8 cellular contexts compared by ENCODE assay signal in the genomic region with DNA sequence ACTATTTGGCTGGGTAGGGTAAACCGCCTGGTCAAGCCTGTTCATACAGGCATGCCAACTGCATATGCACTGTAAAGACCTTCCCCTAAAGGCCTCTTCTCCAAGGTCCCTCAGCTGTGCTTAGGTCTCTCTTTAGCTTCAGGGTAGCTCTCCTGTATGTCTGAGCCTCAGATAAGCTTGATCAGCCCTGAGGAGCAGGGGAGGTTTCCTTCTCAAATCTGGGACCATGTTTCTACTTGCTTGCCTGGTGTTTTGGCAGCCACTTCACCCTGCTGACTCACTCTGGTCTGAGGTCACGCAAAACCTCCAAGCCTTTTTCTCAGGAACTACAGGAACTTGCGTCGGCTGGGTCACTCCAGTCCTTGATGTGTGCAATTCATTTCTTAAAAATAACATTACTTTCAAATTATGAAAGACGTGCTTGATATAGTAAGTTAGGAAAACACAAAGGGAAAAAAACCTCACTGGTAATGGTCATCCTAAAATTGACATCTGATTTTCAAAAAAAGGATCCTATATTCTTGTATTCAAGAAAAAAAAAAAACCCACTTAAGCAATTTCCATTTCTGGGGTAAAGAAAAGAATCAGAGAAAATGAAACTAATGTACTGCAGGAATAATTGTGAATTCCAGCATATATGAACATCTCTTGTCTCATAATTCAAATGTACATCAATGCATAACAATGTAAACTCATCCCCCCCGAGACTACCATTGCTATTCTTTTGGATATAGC. TPM values are rescaled to one million over a fixed set of nuclear protein-coding genes. Genes with fewer than 3 reads are reported as not detected.
A peak's percentile ranks its signal among the peaks of the same experiment; 100 is the strongest.
DNase-seq lines count a peak whose midpoint lies in the region; ATAC-seq and TF ChIP-seq lines count a peak whose summit lies in the region.

No MANE protein-coding gene starts in this region.

- H3K9ac ChIP-seq in MM.1S (ENCODE audit: low read length): no peak overlapping the region

- DNase-seq in activated CD4-positive, CD25-positive, alpha-beta regulatory T cell (lab: John Stamatoyannopoulos, UW): no peak
- DNase-seq in T-helper 9 cell: peak; percentile 2
- DNase-seq in epithelial cell of prostate (ENCODE audit: low read depth, low spot score): no peak
- no peak for DNase-seq in MM.1S
- no peak for DNase-seq in COR-L47 (lab: John Stamatoyannopoulos, UW)
- DNase-seq in OCI-LY7 (ENCODE audit: low spot score): no peak

- ATAC-seq in activated CD4-positive, CD25-positive, alpha-beta regulatory T cell treated with anti-CD3 and anti-CD28 coated beads, Interleukin-2, amount 50 U/mL, for 24 hours: peak; percentile 22 to 25

- POLR2A ChIA-PET in OCI-LY7 (lab: Charles Lee): no interaction called here

- H4K20me1 ChIP-seq in MM.1S (ENCODE audit: insufficient read depth, low read length) (no peaks in the 10 kb centered on the region), OCI-LY7 (ENCODE audit: insufficient read depth, low read length) (no peaks in the 10 kb centered on the region)

- H3K4me2 ChIP-seq in MM.1S (ENCODE audit: low read depth, low read length): no peak overlapping the region
- H3K4me2 ChIP-seq in OCI-LY7 (ENCODE audit: low read length): no peak overlapping the region

- intact Hi-C loops in OCI-LY7 (cut with micrococcal nuclease; ENCODE audit: unreplicated experiment): no loop called here

- no peaks in the 10 kb centered on the region for H3K36me3 ChIP-seq in neutrophil
- no peaks in the 10 kb centered on the region for H3K36me3 ChIP-seq in MM.1S (replicated peaks; ENCODE audit: insufficient read depth, low read length)
- no peaks in the 10 kb centered on the region for H3K36me3 ChIP-seq in OCI-LY7 (ENCODE audit: insufficient read depth, low read length)

- no peaks in the 10 kb centered on the region for H3K9me3 ChIP-seq in neutrophil
- H3K9me3 ChIP-seq in MM.1S (replicated peaks; ENCODE audit: insufficient read depth, low read length): no peaks in the 10 kb centered on the region
- H3K9me3 ChIP-seq in OCI-LY7 (ENCODE audit: low read length): no peaks in the 10 kb centered on the region

- H3K4me1 ChIP-seq in neutrophil (ENCODE audit: control insufficient read depth in 1 of 2, insufficient read depth in 1 of 2, low read depth in 1 of 2, low read length in 1 of 2) (peaks cover 79 to 91% of the 10 kb centered on the region in 2 experiments), MM.1S (ENCODE audit: low read length) (peaks cover 44% of the 10 kb centered on the region), OCI-LY7 (ENCODE audit: insufficient read depth, low read length, poor library complexity, severe bottlenecking) (peaks cover 28% of the 10 kb centered on the region)

- no peaks in the 10 kb centered on the region for H3K27me3 ChIP-seq in neutrophil
- no peaks in the 10 kb centered on the region for H3K27me3 ChIP-seq in MM.1S (replicated peaks; ENCODE audit: insufficient read depth, low read length)

- CTCF ChIA-PET in OCI-LY7 (lab: Charles Lee; ENCODE audit: unreplicated experiment): interaction anchor here (0.7 kb wide), 1 partner anchor 26 kb away, joined by 3 read pairs; no protein-coding TSS in a partner anchor

- H3K4me3 ChIP-seq in neutrophil (ENCODE audit: low read depth in 1 of 2, low read length in 1 of 2) (peak overlapping the region; percentile 25 to 45), MM.1S (ENCODE audit: low read length) (no peak overlapping the region), OCI-LY7 (ENCODE audit: low read depth, low read length, poor library complexity, severe bottlenecking) (no peak overlapping the region)

- TF ChIP-seq CTCF in neutrophil (IDR thresholded peaks at IDR 0.05) (peak; percentile 20), MM.1S (IDR thresholded peaks at IDR 0.05; ENCODE audit: low read length) (no peak), OCI-LY7 (conservative IDR thresholded peaks at IDR 0.05; ENCODE audit: low read length) (no peak)

- no peaks in the 10 kb centered on the region for H3K9me2 ChIP-seq in MM.1S (replicated peaks; ENCODE audit: insufficient read depth, low read length)
- no peaks in the 10 kb centered on the region for H3K9me2 ChIP-seq in OCI-LY7 (ENCODE audit: insufficient read depth, low read length)

- H3K27ac ChIP-seq in epithelial cell of prostate (peak overlapping the region; percentile 87), neutrophil (peak overlapping the region; percentile 100), MM.1S (ENCODE audit: low read length) (no peak overlapping the region), OCI-LY7 (ENCODE audit: low read depth, low read length, poor library complexity, severe bottlenecking) (no peak overlapping the region)

- H3F3A ChIP-seq in MM.1S (ENCODE audit: insufficient read depth, low read length): peaks cover 28% of the 10 kb centered on the region

- BruUV-seq in OCI-LY7 (replicated peaks; lab: Mats Ljungman, UMichigan): no TSS peak

- no peak overlapping the region for H2AFZ ChIP-seq in MM.1S (ENCODE audit: low read length)
- no peak overlapping the region for H2AFZ ChIP-seq in OCI-LY7 (ENCODE audit: low read length)

- H3K79me2 ChIP-seq in MM.1S (ENCODE audit: low read length): no peaks in the 10 kb centered on the region
- H3K79me2 ChIP-seq in OCI-LY7 (ENCODE audit: insufficient read depth, low read depth, low read length): no peaks in the 10 kb centered on the region

RNA-seq across cellular contexts. Expression of a gene that starts 24.7 kb away (rescaled TPM):
- 21.1 and 23.0 TPM in 2 replicates for total RNA-seq in OCI-LY7 (2014; rRNA removed; shearing (Covaris generic))
- total RNA-seq in OCI-LY7 (2022): 33.6 and 36.8 TPM in 2 replicates

RNA-seq across cellular contexts. Expression of a gene that starts 47.4 kb away (rescaled TPM):
- total RNA-seq in OCI-LY7 (2014; rRNA removed; shearing (Covaris generic)): 185 and 223 TPM in 2 replicates
- total RNA-seq in OCI-LY7 (2022): 256 and 298 TPM in 2 replicates

Comparison
In these comparisons a context has a peak if more than half of its experiments do, and no peak if none do; other contexts are left out.
1. H3K27ac ChIP-seq: peak in epithelial cell of prostate (single experiment) and neutrophil (single experiment); none in MM.1S (single experiment) and OCI-LY7 (single experiment).
2. H3K4me3 ChIP-seq: peak in neutrophil (2 of 2); none in MM.1S (single experiment) and OCI-LY7 (single experiment).